8 cellular contexts compared by ENCODE assay signal in the genomic region with DNA sequence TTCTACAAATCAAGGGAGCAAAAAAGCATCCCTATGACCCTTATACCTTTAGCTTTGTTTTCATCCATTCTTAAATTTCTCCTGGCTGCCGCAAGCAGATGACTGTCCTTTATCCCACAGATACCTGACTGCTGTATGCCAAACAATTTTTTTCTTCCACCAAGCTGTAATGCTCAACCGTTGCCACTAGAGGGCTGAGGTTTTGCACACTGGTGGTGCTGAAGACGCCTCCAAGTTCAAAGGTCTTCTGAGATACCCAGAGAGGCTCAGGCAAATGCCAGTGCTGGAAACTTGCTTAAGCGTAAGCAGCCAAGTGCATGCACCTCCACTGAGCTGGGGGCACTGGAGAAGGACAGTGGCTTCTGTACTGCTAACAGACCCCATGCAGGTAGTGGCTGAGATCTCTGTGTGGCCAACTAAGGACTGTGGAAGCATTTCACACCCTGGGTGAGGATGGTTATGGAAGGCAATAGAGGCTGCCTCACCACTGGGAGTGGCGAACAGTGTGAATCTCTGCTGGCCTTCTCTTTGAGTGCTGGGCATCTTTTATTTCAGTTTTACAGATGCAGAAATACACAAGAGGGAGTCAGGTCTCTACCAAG. TPM values are rescaled to one million over a fixed set of nuclear protein-coding genes. Genes with fewer than 3 reads are reported as not detected.
DNase-seq lines count a peak whose midpoint lies in the region; TF ChIP-seq lines count a peak whose summit lies in the region.

No MANE protein-coding gene starts in this region.

- H3K27ac Mint-ChIP-seq in brain, result peak overlapping the region in 1 of 5 experiments; percentile 88

- no peaks in the 10 kb centered on the region for H3K36me3 Mint-ChIP-seq in brain

- no peaks in the 10 kb centered on the region for H3K36me3 ChIP-seq in kidney epithelial cell (ENCODE audit: control insufficient read depth, insufficient read depth, low read length)

- no peak overlapping the region for H3K4me3 Mint-ChIP-seq in brain

- DNase-seq in GM12864 (ENCODE audit: low read depth) (peak; percentile 36), HCEC 1CT (peak; percentile 47), NCI-H128 (lab: John Stamatoyannopoulos, UW; ENCODE audit: unreplicated experiment) (peak; percentile 44), UCSD-AML1 (lab: John Stamatoyannopoulos, UW; ENCODE audit: unreplicated experiment) (peak; percentile 45), kidney epithelial cell (ENCODE audit: low read depth) (no peak), amniotic stem cell (lab: John Stamatoyannopoulos, UW) (no peak)
- DNase-seq in stimulated activated CD4-positive, alpha-beta T cell treated with anti-CD3 and anti-CD28 coated beads, Interleukin-4, amount 100 ng/mL, for 24 hours, result peak; percentile 54

- peak; percentile 95 for TF ChIP-seq CTCF in GM12864 (IDR thresholded peaks at IDR 0.05; ENCODE audit: low read depth, low read length, missing control alignments)
- TF ChIP-seq CTCF in brain (conservative IDR thresholded peaks at IDR 0.05), result peak; percentile 79 to 91
- peak; percentile 85 for TF ChIP-seq CTCF in kidney epithelial cell (IDR thresholded peaks at IDR 0.05; ENCODE audit: insufficient read depth, low read length, poor library complexity, severe bottlenecking)

- no peaks in the 10 kb centered on the region for H3K27me3 ChIP-seq in kidney epithelial cell (ENCODE audit: control insufficient read depth, insufficient read depth, low read length)

- peaks cover 0 to 2% (median 0%) of the 10 kb centered on the region in 5 experiments for H3K9me3 Mint-ChIP-seq in brain

- H3K4me1 Mint-ChIP-seq in brain, result peaks cover 40% of the 10 kb centered on the region

- H3K27me3 Mint-ChIP-seq in brain, result no peaks in the 10 kb centered on the region

- no peak overlapping the region for H3K4me3 ChIP-seq in GM12864 (ENCODE audit: low read depth, low read length)
- H3K4me3 ChIP-seq in kidney epithelial cell (ENCODE audit: low read depth, low read length), result no peak overlapping the region

RNA-seq across cellular contexts. Expression of a gene that starts 28.5 kb away (rescaled TPM):
- polyA plus RNA-seq in brain (ENCODE audit: insufficient read depth, low read depth, low replicate concordance), result 4.0 TPM
- total RNA-seq in kidney epithelial cell, result 4.0 and 4.2 TPM in 2 replicates

Comparison
In these comparisons a context has a peak if more than half of its experiments do, and no peak if none do; other contexts are left out.
1. DNase-seq: peak in GM12864 (single experiment), HCEC 1CT (single experiment), NCI-H128 (single experiment), UCSD-AML1 (single experiment) and stimulated activated CD4-positive, alpha-beta T cell treated with anti-CD3 and anti-CD28 coated beads, Interleukin-4, amount 100 ng/mL, for 24 hours (single experiment); none in kidney epithelial cell (single experiment) and amniotic stem cell (single experiment).
2. Peak in every context shown above with its lines, with median percentiles within 50 percentile points of each other: CTCF ChIP-seq.